1 cellular context compared by ENCODE assay signal in the genomic region with DNA sequence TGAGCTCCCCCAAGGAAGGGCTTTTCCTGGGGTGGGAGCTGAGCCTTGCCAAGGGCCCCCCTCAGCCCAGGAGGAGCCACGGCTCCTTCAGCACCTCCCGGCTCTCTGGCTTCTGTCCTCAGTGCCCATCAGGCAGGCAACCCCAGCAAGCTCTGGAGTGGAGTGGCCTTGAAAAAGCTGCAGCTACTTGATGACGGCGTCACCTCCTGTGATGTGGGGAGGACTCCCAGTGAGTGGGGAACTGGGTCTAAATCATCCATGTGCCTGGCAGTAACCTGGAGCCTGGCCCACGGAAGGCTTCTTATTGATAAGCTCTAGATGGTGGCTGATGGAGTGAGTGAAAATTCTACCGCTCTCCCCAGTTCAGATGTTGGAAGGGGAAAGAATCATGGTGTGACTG.
TF ChIP-seq lines count a peak whose summit lies in the region.

No MANE protein-coding gene starts in this region.

TF ChIP-seq in GM23338, 12 proteins besides CTCF, POLR2A, EP300 and RAD21:
- no peak for TF ChIP-seq ZNF462 (CRISPR knock-in tag; IDR thresholded peaks at IDR 0.05)
- no peak for TF ChIP-seq ZNF331 (CRISPR knock-in tag; IDR thresholded peaks at IDR 0.05; ENCODE audit: low read depth)
- no peak for TF ChIP-seq CREB1 (CRISPR knock-in tag; IDR thresholded peaks at IDR 0.05; ENCODE audit: low read depth)
- no peak for TF ChIP-seq EZH2phosphoT487 (IDR thresholded peaks at IDR 0.05; ENCODE audit: unreplicated experiment)
- no peak for TF ChIP-seq EZH2 (IDR thresholded peaks at IDR 0.05; ENCODE audit: low read depth, unreplicated experiment)
- TF ChIP-seq JUNB (IDR thresholded peaks at IDR 0.05; ENCODE audit: unreplicated experiment), result no peak
- no peak for TF ChIP-seq ZNF114 (CRISPR knock-in tag; IDR thresholded peaks at IDR 0.05)
- TF ChIP-seq, protein P1, sequence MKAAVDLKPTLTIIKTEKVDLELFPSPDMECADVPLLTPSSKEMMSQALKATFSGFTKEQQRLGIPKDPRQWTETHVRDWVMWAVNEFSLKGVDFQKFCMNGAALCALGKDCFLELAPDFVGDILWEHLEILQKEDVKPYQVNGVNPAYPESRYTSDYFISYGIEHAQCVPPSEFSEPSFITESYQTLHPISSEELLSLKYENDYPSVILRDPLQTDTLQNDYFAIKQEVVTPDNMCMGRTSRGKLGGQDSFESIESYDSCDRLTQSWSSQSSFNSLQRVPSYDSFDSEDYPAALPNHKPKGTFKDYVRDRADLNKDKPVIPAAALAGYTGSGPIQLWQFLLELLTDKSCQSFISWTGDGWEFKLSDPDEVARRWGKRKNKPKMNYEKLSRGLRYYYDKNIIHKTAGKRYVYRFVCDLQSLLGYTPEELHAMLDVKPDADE (IDR thresholded peaks at IDR 0.05), result no peak
- no peak for TF ChIP-seq STAT1 (IDR thresholded peaks at IDR 0.05; ENCODE audit: unreplicated experiment)
- TF ChIP-seq POLR2AphosphoS5 (IDR thresholded peaks at IDR 0.05; ENCODE audit: low read depth), result no peak
- TF ChIP-seq NANOG (IDR thresholded peaks at IDR 0.05; ENCODE audit: borderline replicate concordance), result no peak
- TF ChIP-seq, protein P2, sequence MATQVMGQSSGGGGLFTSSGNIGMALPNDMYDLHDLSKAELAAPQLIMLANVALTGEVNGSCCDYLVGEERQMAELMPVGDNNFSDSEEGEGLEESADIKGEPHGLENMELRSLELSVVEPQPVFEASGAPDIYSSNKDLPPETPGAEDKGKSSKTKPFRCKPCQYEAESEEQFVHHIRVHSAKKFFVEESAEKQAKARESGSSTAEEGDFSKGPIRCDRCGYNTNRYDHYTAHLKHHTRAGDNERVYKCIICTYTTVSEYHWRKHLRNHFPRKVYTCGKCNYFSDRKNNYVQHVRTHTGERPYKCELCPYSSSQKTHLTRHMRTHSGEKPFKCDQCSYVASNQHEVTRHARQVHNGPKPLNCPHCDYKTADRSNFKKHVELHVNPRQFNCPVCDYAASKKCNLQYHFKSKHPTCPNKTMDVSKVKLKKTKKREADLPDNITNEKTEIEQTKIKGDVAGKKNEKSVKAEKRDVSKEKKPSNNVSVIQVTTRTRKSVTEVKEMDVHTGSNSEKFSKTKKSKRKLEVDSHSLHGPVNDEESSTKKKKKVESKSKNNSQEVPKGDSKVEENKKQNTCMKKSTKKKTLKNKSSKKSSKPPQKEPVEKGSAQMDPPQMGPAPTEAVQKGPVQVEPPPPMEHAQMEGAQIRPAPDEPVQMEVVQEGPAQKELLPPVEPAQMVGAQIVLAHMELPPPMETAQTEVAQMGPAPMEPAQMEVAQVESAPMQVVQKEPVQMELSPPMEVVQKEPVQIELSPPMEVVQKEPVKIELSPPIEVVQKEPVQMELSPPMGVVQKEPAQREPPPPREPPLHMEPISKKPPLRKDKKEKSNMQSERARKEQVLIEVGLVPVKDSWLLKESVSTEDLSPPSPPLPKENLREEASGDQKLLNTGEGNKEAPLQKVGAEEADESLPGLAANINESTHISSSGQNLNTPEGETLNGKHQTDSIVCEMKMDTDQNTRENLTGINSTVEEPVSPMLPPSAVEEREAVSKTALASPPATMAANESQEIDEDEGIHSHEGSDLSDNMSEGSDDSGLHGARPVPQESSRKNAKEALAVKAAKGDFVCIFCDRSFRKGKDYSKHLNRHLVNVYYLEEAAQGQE (IDR thresholded peaks at IDR 0.05; ENCODE audit: unreplicated experiment), result no peak
